In genomic region chr7:23333671-23334246, GRCh38 we compare ENCODE assay signal across 11 cellular contexts. TPM values are rescaled to one million over a fixed set of nuclear protein-coding genes. Genes with fewer than 3 reads are reported as not detected.
DNase-seq lines count a peak whose midpoint lies in the region; ATAC-seq and TF ChIP-seq lines count a peak whose summit lies in the region.
"Had no signal": no experiment of that assay in that cellular context is flagged by ENCODE, and none has a peak within 500 bp of the region (broad histone marks: within the 10 kb centered on the region; RNA-seq: fewer than 3 reads in every experiment).

No MANE protein-coding gene starts in this region.

- intact Hi-C loops in colonic mucosa (cut with DNase I) = no loop called here

- H3K9me3 ChIP-seq in colonic mucosa = no peaks in the 10 kb centered on the region
- H3K9me3 ChIP-seq: Caco-2 had no signal

- no peak overlapping the region for H3K9ac ChIP-seq in colonic mucosa (ENCODE audit: low read depth in 2 of 2, low read length in 2 of 2)

- no peaks in the 10 kb centered on the region for H3K27me3 ChIP-seq in colonic mucosa

- H3K27ac ChIP-seq in colonic mucosa = no peak overlapping the region

- H3K36me3 ChIP-seq in colonic mucosa = no peaks in the 10 kb centered on the region

- peak; percentile 96 for DNase-seq in AG10803 (ENCODE audit: low read depth)
- peak; percentile 59 for DNase-seq in NCI-H460 (ENCODE audit: extremely low read depth, low read depth)
- DNase-seq in non-pigmented ciliary epithelial cell (ENCODE audit: low read depth) = peak; percentile 76
- no peak for DNase-seq in colonic mucosa
- no peak for DNase-seq in occipital lobe (lab: John Stamatoyannopoulos, UW)
- DNase-seq: activated CD8-positive, alpha-beta memory T cell treated with anti-CD3 and anti-CD28 coated beads, Interleukin-2, amount 50 U/mL, for 48 hours; NCI-H1436 had no signal

- TF ChIP-seq CTCF in AG10803 (conservative IDR thresholded peaks at IDR 0.05; ENCODE audit: low read length) = no peak
- no peak for TF ChIP-seq CTCF in colonic mucosa (IDR thresholded peaks at IDR 0.05)

- ATAC-seq in esophagus mucosa (peak; percentile 57), HG02938 (IDR thresholded peaks at IDR 0.05; ENCODE audit: unreplicated experiment) (no peak), GM21619 (IDR thresholded peaks at IDR 0.05; ENCODE audit: unreplicated experiment) (no peak)

- H3K4me3 ChIP-seq in AG10803 (ENCODE audit: low read length) = no peak overlapping the region
- H3K4me3 ChIP-seq in colonic mucosa = no peak overlapping the region

- no peaks in the 10 kb centered on the region for H3K4me1 ChIP-seq in colonic mucosa

RNA-seq across cellular contexts. Expression of gene MALSU1, which starts 34.6 kb away (rescaled TPM):
- total RNA-seq in NCI-H460 (2014; rRNA removed; shearing (Covaris generic)) = 100 and 108 TPM in 2 replicates
- 146 and 197 TPM in 2 replicates for polyA plus RNA-seq in NCI-H460 (2014; cell fraction: nucleus; rRNA removed)
- total RNA-seq in esophagus mucosa = 36.7 TPM
- total RNA-seq in colonic mucosa = 10 to 100 TPM; 37.5 to 54.3 TPM
- total RNA-seq in occipital lobe = 27.5 TPM

Comparison
In these comparisons a context has a peak if more than half of its experiments do, and no peak if none do; other contexts are left out.
1. DNase-seq: peak in AG10803 (single experiment), NCI-H460 (single experiment) and non-pigmented ciliary epithelial cell (single experiment); none in colonic mucosa (single experiment) and occipital lobe (single experiment).